Comparison of ENCODE assay signal across 8 cellular contexts in the genomic region with DNA sequence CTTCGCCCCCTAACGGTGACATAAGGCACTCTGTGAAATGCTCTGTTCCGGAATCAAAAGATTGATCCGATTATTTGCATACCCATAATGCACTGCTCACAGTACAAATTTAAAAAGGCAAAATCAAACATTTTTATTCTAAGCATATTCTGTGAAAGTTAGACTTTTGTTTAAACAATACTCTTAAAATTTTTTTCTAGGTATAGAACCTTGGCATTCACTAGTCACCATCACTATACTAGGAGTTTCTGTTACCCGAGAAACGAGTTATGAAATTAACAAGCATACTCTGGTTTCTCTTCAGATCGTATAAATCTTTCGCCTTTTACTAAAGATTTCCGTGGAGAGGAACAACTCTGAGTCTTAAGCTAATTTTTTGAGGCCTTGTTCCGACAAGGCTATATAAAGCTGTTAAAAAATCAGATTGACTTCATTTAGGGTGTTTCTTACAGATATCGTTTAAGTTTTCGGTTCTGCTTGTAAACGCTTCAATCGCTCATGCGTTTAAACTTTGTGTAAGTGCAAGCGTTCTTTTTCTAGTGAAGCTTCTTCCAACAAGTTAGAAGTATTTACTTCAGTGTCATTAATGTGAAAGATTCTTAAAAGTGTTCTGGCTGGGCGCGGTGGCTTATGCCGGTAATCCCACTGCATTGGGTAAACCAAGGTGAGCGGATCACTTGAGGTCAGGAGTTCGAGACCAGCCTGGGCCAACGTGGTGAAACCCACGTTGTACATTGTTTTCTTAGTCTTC. TPM values are rescaled to one million over a fixed set of nuclear protein-coding genes. Genes with fewer than 3 reads are reported as not detected.
DNase-seq lines count a peak whose midpoint lies in the region; ATAC-seq, FAIRE-seq and TF ChIP-seq lines count a peak whose summit lies in the region.

A gene (plus strand): TSS at position 285 of the 751 bp plus-strand sequence.

- no peaks in the 10 kb centered on the region for H3K9me1 ChIP-seq in keratinocyte (ENCODE audit: control insufficient read depth, extremely low read depth, insufficient read depth, low read length)

- H3K4me3 Mint-ChIP-seq in WTC11 = peak within 1 kb of the TSS; percentile 81

- peaks cover 6% of the 10 kb centered on the region for H3K9me3 Mint-ChIP-seq in WTC11

- dilution Hi-C loops in keratinocyte (cut with MboI; ENCODE audit: extremely low pct_ligation_motif_present, low sequenced_read_pairs) = no loop called here

- TF ChIP-seq CTCF in WTC11 (IDR thresholded peaks at IDR 0.05) = no peak
- TF ChIP-seq CTCF in keratinocyte (optimal IDR thresholded peaks at IDR 0.05 in 1 of 3, IDR thresholded peaks at IDR 0.05 in 1 of 3, conservative IDR thresholded peaks at IDR 0.05 in 1 of 3; ENCODE audit: extremely low read depth in 1 of 3, insufficient read depth in 2 of 3, low read length in 3 of 3) = peak; percentile 72 to 91 (median 75)

- H3K27ac Mint-ChIP-seq in WTC11 = peak within 1 kb of the TSS; percentile 99

- DNase-seq in AG08396 (ENCODE audit: low spot score) (peak; percentile 84), NCI-H2196 treated with DMSO at 0.1 percent for 48 hours (lab: John Stamatoyannopoulos, UW; ENCODE audit: unreplicated experiment) (peak; percentile 48), WTC11 (ENCODE audit: low spot score) (peak; percentile 64), cerebellar cortex (ENCODE audit: low spot score) (peak; percentile 97), keratinocyte (ENCODE audit: low read depth, low spot score) (no peak)
- DNase-seq in stimulated activated CD4-positive, alpha-beta T cell treated with anti-CD3 and anti-CD28 coated beads, Interleukin-12 subunit alpha, Interleukin-12 subunit beta, amount 100 ng/mL, for 48 hours (ENCODE audit: low read depth in 2 of 3, low spot score in 1 of 3) = peak; percentile 78 to 86 (median 81)

- H2AFZ ChIP-seq in keratinocyte (ENCODE audit: control insufficient read depth, low read length) = peak within 1 kb of the TSS; percentile 80

- H3K36me3 Mint-ChIP-seq in WTC11 = no peaks in the 10 kb centered on the region

- no peaks in the 10 kb centered on the region for H4K20me1 ChIP-seq in keratinocyte (ENCODE audit: control insufficient read depth, extremely low read depth, insufficient read depth, low read length)

- H3K79me2 ChIP-seq in keratinocyte (ENCODE audit: control insufficient read depth, insufficient read depth, low read length) = no peaks in the 10 kb centered on the region

- H3K4me1 Mint-ChIP-seq in WTC11 = peaks cover 24% of the 10 kb centered on the region

- H3K9ac ChIP-seq in keratinocyte (ENCODE audit: control insufficient read depth, extremely low read depth, insufficient read depth, low read length) = peak within 1 kb of the TSS; percentile 88

- no peaks in the 10 kb centered on the region for H3K27me3 ChIP-seq in keratinocyte (ENCODE audit: control insufficient read depth, extremely low read depth, insufficient read depth, low read length)

- no peaks in the 10 kb centered on the region for H3K9me3 ChIP-seq in keratinocyte (ENCODE audit: control insufficient read depth, low read depth, low read length)

- POLR2A ChIA-PET in WTC11 (lab: Charles Lee) = interaction anchor here (0.6 to 2.4 kb wide), 15 partner anchors 9 to 565 kb away, joined by 3 to 16 read pairs (median 3); a partner anchor contains a TSS

- ATAC-seq in GM18867 (IDR thresholded peaks at IDR 0.05; ENCODE audit: unreplicated experiment) (peak; percentile 58), HG03103 (IDR thresholded peaks at IDR 0.05; ENCODE audit: low read depth, unreplicated experiment) (peak; percentile 72), WTC11 (peak; percentile 75)

- peak within 1 kb of the TSS; percentile 36 to 85 (median 55) for H3K4me3 ChIP-seq in keratinocyte (ENCODE audit: control insufficient read depth in 2 of 3, extremely low read depth in 1 of 3, insufficient read depth in 2 of 3, low read depth in 1 of 3, low read length in 3 of 3)

- H3K27me3 Mint-ChIP-seq in WTC11 (ENCODE audit: low read depth) = no peaks in the 10 kb centered on the region

- peak; percentile 41 for FAIRE-seq in keratinocyte (lab: Jason Lieb, UNC)

- no peaks in the 10 kb centered on the region for H3K36me3 ChIP-seq in keratinocyte (ENCODE audit: control insufficient read depth in 2 of 2, extremely low read depth in 1 of 2, insufficient read depth in 2 of 2, low read length in 2 of 2)

- peaks cover 13% of the 10 kb centered on the region for H3K4me1 ChIP-seq in keratinocyte (ENCODE audit: control insufficient read depth, extremely low read depth, insufficient read depth, low read length)

- peak within 1 kb of the TSS; percentile 100 for H3K27ac ChIP-seq in keratinocyte (ENCODE audit: control insufficient read depth, insufficient read depth, low read length)

- CTCF ChIA-PET in WTC11 (lab: Charles Lee) = interaction anchor here (0.6 to 1.3 kb wide), 8 partner anchors 14 to 203 kb away, joined by 3 to 6 read pairs (median 4); a partner anchor contains a TSS

- H3K4me2 ChIP-seq in keratinocyte (ENCODE audit: control insufficient read depth, extremely low read depth, insufficient read depth, low read depth, low read length) = peak within 1 kb of the TSS; percentile 89

TF ChIP-seq in WTC11, 78 proteins besides CTCF, POLR2A, EP300 and RAD21 (continues in another document):
- TF ChIP-seq CREM (CRISPR knock-in tag; IDR thresholded peaks at IDR 0.05) = peak; percentile 84; the same call in 1 of the 2 replicates
- TF ChIP-seq TEAD4 (CRISPR knock-in tag; IDR thresholded peaks at IDR 0.05) = peak; percentile 67; the same call in 1 of the 2 replicates
- TF ChIP-seq ZNF317 (CRISPR knock-in tag; IDR thresholded peaks at IDR 0.05; ENCODE audit: borderline replicate concordance, low read depth) = 0 out of 2 replicates have a peak, but pooled peaks have one; percentile 25
- TF ChIP-seq, protein P1, sequence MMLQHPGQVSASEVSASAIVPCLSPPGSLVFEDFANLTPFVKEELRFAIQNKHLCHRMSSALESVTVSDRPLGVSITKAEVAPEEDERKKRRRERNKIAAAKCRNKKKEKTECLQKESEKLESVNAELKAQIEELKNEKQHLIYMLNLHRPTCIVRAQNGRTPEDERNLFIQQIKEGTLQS (CRISPR knock-in tag; conservative IDR thresholded peaks at IDR 0.05) = no peak
- TF ChIP-seq HMGA2 (CRISPR knock-in tag; IDR thresholded peaks at IDR 0.05) = 0 out of 2 replicates have a peak, but pooled peaks have one; percentile 4
- peak; percentile 69; the same call in 1 of the 2 replicates for TF ChIP-seq SMAD4 (CRISPR knock-in tag; IDR thresholded peaks at IDR 0.05)
- TF ChIP-seq, protein P2, sequence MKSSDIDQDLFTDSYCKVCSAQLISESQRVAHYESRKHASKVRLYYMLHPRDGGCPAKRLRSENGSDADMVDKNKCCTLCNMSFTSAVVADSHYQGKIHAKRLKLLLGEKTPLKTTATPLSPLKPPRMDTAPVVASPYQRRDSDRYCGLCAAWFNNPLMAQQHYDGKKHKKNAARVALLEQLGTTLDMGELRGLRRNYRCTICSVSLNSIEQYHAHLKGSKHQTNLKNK (CRISPR knock-in tag; IDR thresholded peaks at IDR 0.05) = peak; percentile 96
- TF ChIP-seq NFE2L1 (CRISPR knock-in tag; IDR thresholded peaks at IDR 0.05) = peak; percentile 62; the same call in 1 of the 2 replicates
- peak; percentile 85 for TF ChIP-seq SP1 (CRISPR knock-in tag; conservative IDR thresholded peaks at IDR 0.05)
- peak; percentile 94 for TF ChIP-seq ZNF416 (CRISPR knock-in tag; IDR thresholded peaks at IDR 0.05)
- TF ChIP-seq CBFB (CRISPR knock-in tag; IDR thresholded peaks at IDR 0.05; ENCODE audit: low read depth) = 0 out of 2 replicates have a peak, but pooled peaks have one; percentile 75
- TF ChIP-seq ZNF232 (CRISPR knock-in tag; IDR thresholded peaks at IDR 0.05) = 0 out of 2 replicates have a peak, but pooled peaks have one; percentile 22
- 0 out of 2 replicates have a peak, but pooled peaks have one; percentile 27 for TF ChIP-seq NR2C2 (CRISPR knock-in tag; IDR thresholded peaks at IDR 0.05)
- TF ChIP-seq, protein P3, sequence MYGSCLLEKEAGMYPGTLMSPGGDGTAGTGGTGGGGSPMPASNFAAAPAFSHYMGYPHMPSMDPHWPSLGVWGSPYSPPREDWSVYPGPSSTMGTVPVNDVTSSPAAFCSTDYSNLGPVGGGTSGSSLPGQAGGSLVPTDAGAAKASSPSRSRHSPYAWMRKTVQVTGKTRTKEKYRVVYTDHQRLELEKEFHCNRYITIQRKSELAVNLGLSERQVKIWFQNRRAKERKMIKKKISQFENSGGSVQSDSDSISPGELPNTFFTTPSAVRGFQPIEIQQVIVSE (CRISPR knock-in tag; IDR thresholded peaks at IDR 0.05; ENCODE audit: borderline replicate concordance) = peak; percentile 98
- TF ChIP-seq ZNF423 (CRISPR knock-in tag; IDR thresholded peaks at IDR 0.05) = peak; percentile 45; the same call in 1 of the 2 replicates
- TF ChIP-seq PRRX2 (CRISPR knock-in tag; IDR thresholded peaks at IDR 0.05) = peak; percentile 96
- peak; percentile 96 for TF ChIP-seq SOX15 (CRISPR knock-in tag; IDR thresholded peaks at IDR 0.05)
- TF ChIP-seq, protein P4, sequence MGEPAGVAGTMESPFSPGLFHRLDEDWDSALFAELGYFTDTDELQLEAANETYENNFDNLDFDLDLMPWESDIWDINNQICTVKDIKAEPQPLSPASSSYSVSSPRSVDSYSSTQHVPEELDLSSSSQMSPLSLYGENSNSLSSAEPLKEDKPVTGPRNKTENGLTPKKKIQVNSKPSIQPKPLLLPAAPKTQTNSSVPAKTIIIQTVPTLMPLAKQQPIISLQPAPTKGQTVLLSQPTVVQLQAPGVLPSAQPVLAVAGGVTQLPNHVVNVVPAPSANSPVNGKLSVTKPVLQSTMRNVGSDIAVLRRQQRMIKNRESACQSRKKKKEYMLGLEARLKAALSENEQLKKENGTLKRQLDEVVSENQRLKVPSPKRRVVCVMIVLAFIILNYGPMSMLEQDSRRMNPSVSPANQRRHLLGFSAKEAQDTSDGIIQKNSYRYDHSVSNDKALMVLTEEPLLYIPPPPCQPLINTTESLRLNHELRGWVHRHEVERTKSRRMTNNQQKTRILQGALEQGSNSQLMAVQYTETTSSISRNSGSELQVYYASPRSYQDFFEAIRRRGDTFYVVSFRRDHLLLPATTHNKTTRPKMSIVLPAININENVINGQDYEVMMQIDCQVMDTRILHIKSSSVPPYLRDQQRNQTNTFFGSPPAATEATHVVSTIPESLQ (CRISPR knock-in tag; IDR thresholded peaks at IDR 0.05) = no peak
- no peak for TF ChIP-seq FOXP1 (CRISPR knock-in tag; IDR thresholded peaks at IDR 0.05; ENCODE audit: borderline replicate concordance)
- no peak; the same call in 1 of the 2 replicates for TF ChIP-seq FOXK1 (CRISPR knock-in tag; IDR thresholded peaks at IDR 0.05)

RNA-seq across cellular contexts. Expression of the gene that starts here (rescaled TPM):
- total RNA-seq in WTC11 (2021) = 9.7 to 10.4 TPM in 2 of 3 replicates, not detected in the other
- polyA plus RNA-seq in keratinocyte = not detected in 3 replicates
- not detected for polyA plus RNA-seq in keratinocyte (2011; ENCODE audit: low read depth)
- polyA plus RNA-seq in keratinocyte (2011; cell fraction: cytosol; rRNA removed) = not detected in 2 replicates
- polyA plus RNA-seq in keratinocyte (2011; cell fraction: nucleus; rRNA removed) = not detected in 2 replicates
- polyA plus RNA-seq in keratinocyte (2012; ENCODE audit: low replicate concordance) = not detected in 2 replicates
- under 0.01 TPM in 3 replicates for polyA minus RNA-seq in keratinocyte
- not detected for polyA minus RNA-seq in keratinocyte (2011; cell fraction: cytosol; rRNA and poly(A)+ RNA removed)
- under 0.01 TPM in 2 replicates for polyA minus RNA-seq in keratinocyte (2011; cell fraction: nucleus; rRNA and poly(A)+ RNA removed)
